ENCODE assay signal across 1 cellular context in genomic region chr5:138610468-138611294, GRCh38.
A peak's percentile ranks its signal among the peaks of the same experiment; 100 is the strongest.
TF ChIP-seq lines count a peak whose summit lies in the region.

No MANE protein-coding gene starts in this region.

TF ChIP-seq in HEK293, 187 proteins besides CTCF, POLR2A, EP300 and RAD21 (continued from another document):
- no peak for TF ChIP-seq HOXA7 (CRISPR knock-in tag; IDR thresholded peaks at IDR 0.05; ENCODE audit: borderline replicate concordance)
- 0 out of 2 replicates have a peak, but pooled peaks have one; percentile 18 for TF ChIP-seq GLIS2 (tag by site-specific recombination; IDR thresholded peaks at IDR 0.05)
- TF ChIP-seq BCL11B (tag by site-specific recombination; IDR thresholded peaks at IDR 0.05; ENCODE audit: low read depth), result no peak
- TF ChIP-seq MEIS1 (CRISPR knock-in tag; IDR thresholded peaks at IDR 0.05; ENCODE audit: borderline replicate concordance), result no peak
